8 cellular contexts compared by ENCODE assay signal in the genomic region with DNA sequence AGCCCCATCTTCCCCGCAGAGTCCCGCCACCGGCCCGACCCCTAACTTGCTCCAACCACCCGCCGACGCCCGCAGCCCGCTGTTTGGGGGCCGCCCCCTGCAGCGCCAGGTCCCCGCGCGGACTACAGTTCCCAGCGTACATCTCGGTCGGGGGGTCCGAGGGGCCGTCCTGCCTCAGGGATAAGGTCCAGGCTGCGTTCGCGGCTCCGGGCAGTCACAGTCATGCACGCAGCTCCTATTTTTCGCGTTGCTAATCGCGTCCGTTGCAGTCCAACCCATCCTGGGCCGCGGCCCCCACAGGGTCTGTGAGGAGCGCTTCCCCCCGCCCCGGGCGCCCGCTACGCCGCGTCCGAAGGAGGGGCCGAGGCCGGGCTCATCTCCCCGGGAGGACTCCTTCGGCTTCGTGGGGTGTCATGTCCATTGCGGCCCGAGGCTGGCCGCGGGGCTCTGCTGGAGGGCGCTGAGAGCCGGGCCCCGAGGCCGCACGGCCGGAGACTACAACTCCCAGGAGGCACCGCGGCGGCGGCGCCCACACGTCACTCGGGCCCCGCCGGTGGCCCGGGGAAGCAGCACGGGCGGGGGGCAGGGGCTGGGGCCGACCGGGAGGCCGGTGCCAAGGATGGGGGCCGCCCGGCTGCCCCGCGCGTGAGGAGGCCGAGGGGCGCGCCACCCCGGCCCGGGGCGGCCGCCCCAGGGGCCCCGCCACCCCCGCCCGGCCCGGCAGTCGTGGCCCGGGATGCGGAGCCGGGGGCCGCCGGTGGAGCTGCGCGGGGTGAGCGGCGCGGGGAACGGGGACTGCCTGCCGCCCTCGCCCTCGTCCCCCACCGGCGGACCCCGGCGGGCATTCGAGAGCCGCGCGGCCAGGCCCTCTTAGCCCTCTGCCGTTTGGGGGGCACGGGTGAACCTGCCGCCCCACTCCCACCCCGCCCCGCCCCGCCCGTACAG. TPM values are rescaled to one million over a fixed set of nuclear protein-coding genes. Genes with fewer than 3 reads are reported as not detected.
A peak's percentile ranks its signal among the peaks of the same experiment; 100 is the strongest.
DNase-seq lines count a peak whose midpoint lies in the region; ATAC-seq and TF ChIP-seq lines count a peak whose summit lies in the region.

A gene (plus strand): TSS at position 536 of the 945 bp plus-strand sequence. CDS start 606 bp downstream, outside the sequence.

- TF ChIP-seq CTCF in GM12865 (IDR thresholded peaks at IDR 0.05; ENCODE audit: insufficient read depth, low read depth, low read length, missing control alignments) (no peak), HFFc6 (IDR thresholded peaks at IDR 0.05) (no peak), astrocyte of the cerebellum (IDR thresholded peaks at IDR 0.05; ENCODE audit: low read depth, low read length, missing control alignments) (no peak)

- peaks cover 41% of the 10 kb centered on the region for H3K4me1 Mint-ChIP-seq in HFFc6 (ENCODE audit: low read depth)
- peaks cover 20% of the 10 kb centered on the region for H3K4me1 Mint-ChIP-seq in T-helper 2 cell treated with Interferon-gamma antibody and Interleukin-4, amounts not matched to agents 5 μg/mL and 100 μg/mL, for 36 hours (ENCODE audit: low read depth)

- H3K4me3 Mint-ChIP-seq in HFFc6: peak within 1 kb of the TSS; percentile 92
- H3K4me3 Mint-ChIP-seq in T-helper 2 cell treated with Interferon-gamma antibody and Interleukin-4, amounts not matched to agents 5 μg/mL and 100 μg/mL, for 36 hours: peak within 1 kb of the TSS; percentile 89

- H3K9me3 Mint-ChIP-seq in HFFc6: no peaks in the 10 kb centered on the region
- no peaks in the 10 kb centered on the region for H3K9me3 Mint-ChIP-seq in T-helper 2 cell treated with Interferon-gamma antibody and Interleukin-4, amounts not matched to agents 5 μg/mL and 100 μg/mL, for 36 hours

- no peaks in the 10 kb centered on the region; the same call in 1 of the 2 replicates for H3K27me3 Mint-ChIP-seq in HFFc6 (ENCODE audit: insufficient read depth)
- no peaks in the 10 kb centered on the region for H3K27me3 Mint-ChIP-seq in T-helper 2 cell treated with Interferon-gamma antibody and Interleukin-4, amounts not matched to agents 5 μg/mL and 100 μg/mL, for 36 hours (ENCODE audit: low read depth)

- H3K36me3 Mint-ChIP-seq in HFFc6 (ENCODE audit: low read depth): peaks cover 5% of the 10 kb centered on the region; the same call in 1 of the 2 replicates
- H3K36me3 Mint-ChIP-seq in T-helper 2 cell treated with Interferon-gamma antibody and Interleukin-4, amounts not matched to agents 5 μg/mL and 100 μg/mL, for 36 hours (ENCODE audit: low read depth): no peaks in the 10 kb centered on the region

- H3K4me3 ChIP-seq in GM12865 (ENCODE audit: low read depth, low read length): peak within 1 kb of the TSS; percentile 83
- peak within 1 kb of the TSS; percentile 92 for H3K4me3 ChIP-seq in astrocyte of the cerebellum (ENCODE audit: low read depth, low read length)

- in situ Hi-C loops in astrocyte of the cerebellum (cut with HindIII; ENCODE audit: low sequenced_read_pairs): no loop called here

- peak; percentile 94 for ATAC-seq in sciatic nerve
- ATAC-seq in GM18519 (IDR thresholded peaks at IDR 0.05; ENCODE audit: low FRiP score, unreplicated experiment): no peak

- DNase-seq in GM12865 (ENCODE audit: low read depth): peak; percentile 90
- DNase-seq in HFFc6: peak; percentile 49
- DNase-seq in NCI-H1092 treated with DMSO at 0.1 percent for 48 hours (lab: John Stamatoyannopoulos, UW): peak; percentile 1
- peak; percentile 78 for DNase-seq in T-helper 2 cell treated with Interferon-gamma antibody and Interleukin-4, amounts not matched to agents 5 μg/mL and 100 μg/mL, for 36 hours (ENCODE audit: low spot score)
- DNase-seq in astrocyte of the cerebellum (ENCODE audit: low read depth): no peak
- DNase-seq in hypothalamus (lab: John Stamatoyannopoulos, UW): peak; percentile 33 to 88 (median 70)
- peak; percentile 85 for DNase-seq in sciatic nerve (ENCODE audit: low spot score)

- peak within 1 kb of the TSS; percentile 95 for H3K27ac Mint-ChIP-seq in HFFc6
- peak within 1 kb of the TSS; percentile 91 for H3K27ac Mint-ChIP-seq in T-helper 2 cell treated with Interferon-gamma antibody and Interleukin-4, amounts not matched to agents 5 μg/mL and 100 μg/mL, for 36 hours

- intact Hi-C loops in sciatic nerve (cut with DNase I): no loop called here

RNA-seq across cellular contexts. Expression of the gene that starts here (rescaled TPM):
- total RNA-seq in HFFc6 (2021; fragmentation: NEBNext Ultra II Directional; extraction: Animal tissue kit (Norgen Biotek cat#: 25700)): 10 to 100 TPM; 10.7 to 14.9 (median 11.3) TPM
- total RNA-seq in sciatic nerve: 19.8 TPM
